Comparison of ENCODE assay signal across 28 cellular contexts in genomic region chr11:30505603-30506002, GRCh38.
DNase-seq lines count a peak whose midpoint lies in the region; ATAC-seq, FAIRE-seq and TF ChIP-seq lines count a peak whose summit lies in the region.
"Had no signal": no experiment of that assay in that cellular context is flagged by ENCODE, and none has a peak within 500 bp of the region (broad histone marks: within the 10 kb centered on the region; RNA-seq: fewer than 3 reads in every experiment).

No MANE protein-coding gene starts in this region.

- WGBS in hepatocyte (ENCODE audit: low lambda C conversion rate, missing lambda C conversion rate), result 85% methylated on average over 3 of the region's 3 CpGs
- 77 to 90% (median 81%) methylated on average over 3 of the region's 3 CpGs for WGBS in spleen, 5 donors

- H3K4me3 ChIP-seq in hepatocyte (no peak overlapping the region), mucosa of descending colon (no peak overlapping the region), spleen (no peak overlapping the region)
- H3K4me3 ChIP-seq: BLaER1, GM12878 had no signal

- H4K20me1 ChIP-seq in hepatocyte (ENCODE audit: insufficient read depth, poor library complexity, severe bottlenecking), result no peaks in the 10 kb centered on the region

- H2AFZ ChIP-seq in hepatocyte, result no peak overlapping the region

- no peaks in the 10 kb centered on the region for H3K79me2 ChIP-seq in hepatocyte

- H3K4me1 ChIP-seq in hepatocyte (ENCODE audit: insufficient read depth) (no peaks in the 10 kb centered on the region), mucosa of descending colon (ENCODE audit: low read depth) (peaks cover 4% of the 10 kb centered on the region), spleen (no peaks in the 10 kb centered on the region)
- H3K4me1 ChIP-seq: BE2C had no signal

- TF ChIP-seq CTCF in hepatocyte (IDR thresholded peaks at IDR 0.05; ENCODE audit: poor library complexity) (no peak), mucosa of descending colon (IDR thresholded peaks at IDR 0.05) (no peak), spleen (IDR thresholded peaks at IDR 0.05 in 8 of 11, conservative IDR thresholded peaks at IDR 0.05 in 3 of 11) (no peak)

- H3K4me2 ChIP-seq in hepatocyte, result peak overlapping the region; percentile 1
- H3K4me2 ChIP-seq: BLaER1 had no signal

- TF ChIP-seq POLR2A in GM18505 (IDR thresholded peaks at IDR 0.05; ENCODE audit: borderline replicate concordance, extremely low read depth, insufficient read depth, insufficient read length), result no peak
- TF ChIP-seq POLR2A in spleen (IDR thresholded peaks at IDR 0.05), result no peak

- H3K27ac ChIP-seq in hepatocyte (no peak overlapping the region), spleen (no peak overlapping the region)
- H3K27ac ChIP-seq: BLaER1 had no signal

- ATAC-seq in left lobe of liver (peak; percentile 56), mucosa of descending colon (peak; percentile 84), GM18505 (IDR thresholded peaks at IDR 0.05; ENCODE audit: unreplicated experiment) (no peak)
- ATAC-seq: GM12878 had no signal

- no peak for DNase-seq in hepatocyte (ENCODE audit: low spot score)
- DNase-seq in left lobe of liver (ENCODE audit: low spot score), result no peak
- DNase-seq in mucosa of descending colon, result peak in 1 of 3 donors; percentile 23
- DNase-seq in SK-N-DZ (ENCODE audit: low spot score), result no peak
- DNase-seq in stimulated activated naive CD4-positive, alpha-beta T cell (lab: John Stamatoyannopoulos, UW), result no peak
- no peak for DNase-seq in spleen
- DNase-seq: 8988T; ACHN; BE2C; C1 segment of cervical spinal cord; CD4-positive, alpha-beta memory T cell; CD4-positive, CD25-positive, alpha-beta regulatory T cell; CD8-positive, alpha-beta memory T cell; COR-L47; DMS 273 treated with DMSO at 0.1 percent for 48 hours; DMS153; DMS53; DMS79; DND-41; EL; GDM1 had no signal

- H3K9me3 ChIP-seq in hepatocyte (ENCODE audit: low read depth) (no peaks in the 10 kb centered on the region), mucosa of descending colon (no peaks in the 10 kb centered on the region), spleen (no peaks in the 10 kb centered on the region)
- H3K9me3 ChIP-seq: BE2C, BLaER1 had no signal

- FAIRE-seq in colon (lab: Jason Lieb, UNC), result peak; percentile 28
- FAIRE-seq: A204.1, GM12878, GM12892, GM19239 had no signal

- H3K36me3 ChIP-seq in hepatocyte (replicated peaks; ENCODE audit: insufficient read depth, low read depth) (no peaks in the 10 kb centered on the region), mucosa of descending colon (ENCODE audit: low read depth) (no peaks in the 10 kb centered on the region), spleen (no peaks in the 10 kb centered on the region)
- H3K36me3 ChIP-seq: BE2C, BLaER1 had no signal

- intact Hi-C loops in mucosa of descending colon (cut with DNase I, micrococcal nuclease) (no loop called here), spleen (cut with DNase I; ENCODE audit: low total_unique reads) (no loop called here)

- no peaks in the 10 kb centered on the region for H3K9me2 ChIP-seq in hepatocyte (replicated peaks; ENCODE audit: insufficient read depth)

- no peaks in the 10 kb centered on the region for H3K27me3 ChIP-seq in hepatocyte
- H3K27me3 ChIP-seq in spleen (replicated peaks in 1 of 7), result no peaks in the 10 kb centered on the region
- H3K27me3 ChIP-seq: BE2C, BLaER1 had no signal
